In genomic region chr6:33774774-33775173, GRCh38 we compare ENCODE assay signal across 35 cellular contexts. TPM values are rescaled to one million over a fixed set of nuclear protein-coding genes. Genes with fewer than 3 reads are reported as not detected.
"Had no signal": no experiment of that assay in that cellular context is flagged by ENCODE, and none has a peak within 500 bp of the region (broad histone marks: within the 10 kb centered on the region; RNA-seq: fewer than 3 reads in every experiment).

No MANE protein-coding gene starts in this region.

- ATAC-seq: activated CD4-positive, CD25-positive, alpha-beta regulatory T cell treated with anti-CD3 and anti-CD28 coated beads, Interleukin-2, amount 50 U/mL, for 24 hours; activated CD8-positive, alpha-beta T cell treated with anti-CD3 and anti-CD28 coated beads for 36 hours; activated T-cell treated with anti-CD3 and anti-CD28 coated beads, Interleukin-2, amount 50 U/mL, for 4 hours; activated T-helper 17 cell treated with anti-CD3 and anti-CD28 coated beads, Interleukin-2, amount 50 U/mL, for 72 hours; foreskin keratinocyte; gastrocnemius medialis; heart left ventricle; T-cell had no signal

- DNase-seq: activated B cell treated with CpG ODN at 0.5 μM for 24 hours; activated CD4-positive, alpha-beta T cell treated with anti-CD3 and anti-CD28 coated beads for 48 hours; activated CD4-positive, alpha-beta T cell treated with anti-CD3 and anti-CD28 coated beads, Interleukin-2, amount 50 U/mL, for 1 hour; activated CD4-positive, alpha-beta T cell treated with anti-CD3 and anti-CD28 coated beads, Interleukin-2, amount 50 U/mL, for 48 hours; activated CD8-positive, alpha-beta memory T cell treated with anti-CD3 and anti-CD28 coated beads for 24 hours; activated CD8-positive, alpha-beta memory T cell treated with anti-CD3 and anti-CD28 coated beads, Interleukin-2, amount 50 U/mL, for 4 hours; activated CD8-positive, alpha-beta T cell treated with anti-CD3 and anti-CD28 coated beads for 36 hours; activated effector memory CD4-positive, alpha-beta T cell treated with Interleukin-2 at 50 U/mL for 16 hours; activated gamma-delta T cell treated with Interleukin-2 at 50 U/mL for 16 hours; activated naive CD4-positive, alpha-beta T cell treated with anti-CD3 and anti-CD28 coated beads, Interleukin-2, amount 50 U/mL, for 16 hours; activated naive CD4-positive, alpha-beta T cell treated with Interleukin-2 at 50 U/mL for 16 hours; activated T-cell treated with anti-CD3 and anti-CD28 coated beads, Interleukin-2, amount 50 U/mL, for 4 hours; amniotic stem cell; anterior cingulate cortex; brain microvascular endothelial cell; dorsolateral prefrontal cortex; effector memory CD4-positive, alpha-beta T cell; endodermal cell; erythroblast; foreskin keratinocyte; gastrocnemius medialis; glutamatergic neuron; T-cell; T1000; WERI-Rb-1 had no signal

- FAIRE-seq: astrocyte, bronchial epithelial cell had no signal

- H3K27ac ChIP-seq: brain microvascular endothelial cell, coronary artery, esophagus muscularis mucosa, foreskin keratinocyte, gastrocnemius medialis, heart left ventricle, WERI-Rb-1 had no signal

- H3K9me3 ChIP-seq: esophagus muscularis mucosa, gastrocnemius medialis, heart left ventricle had no signal

- H3K4me3 ChIP-seq: coronary artery, dorsolateral prefrontal cortex, esophagus muscularis mucosa, gastrocnemius medialis, heart left ventricle had no signal

- H3K27me3 ChIP-seq: brain microvascular endothelial cell, dorsolateral prefrontal cortex, esophagus muscularis mucosa, foreskin keratinocyte, gastrocnemius medialis, heart left ventricle had no signal

RNA-seq across cellular contexts. Expression of gene IP6K3, which starts 28.1 kb away (rescaled TPM):
- total RNA-seq: activated B cell treated with CpG ODN at 0.5 μM for 24 hours; activated CD8-positive, alpha-beta T cell treated with anti-CD3 and anti-CD28 coated beads for 36 hours; activated T-cell treated with anti-CD3 and anti-CD28 coated beads, Interleukin-2, amount 50 U/mL, for 4 hours; activated T-helper 17 cell treated with anti-CD3 and anti-CD28 coated beads, Interleukin-2, amount 50 U/mL, for 72 hours; endodermal cell; foreskin keratinocyte; T-cell had no signal
- polyA plus RNA-seq: foreskin keratinocyte had no signal

RNA-seq across cellular contexts. Expression of gene MLN, which starts 29.0 kb away (rescaled TPM):
- total RNA-seq: activated B cell treated with CpG ODN at 0.5 μM for 24 hours; activated CD8-positive, alpha-beta T cell treated with anti-CD3 and anti-CD28 coated beads for 36 hours; activated T-cell treated with anti-CD3 and anti-CD28 coated beads, Interleukin-2, amount 50 U/mL, for 4 hours; activated T-helper 17 cell treated with anti-CD3 and anti-CD28 coated beads, Interleukin-2, amount 50 U/mL, for 72 hours; astrocyte; bronchial epithelial cell; cardiac septum; cerebellum; dorsolateral prefrontal cortex; endodermal cell; esophagus muscularis mucosa; foreskin keratinocyte; gastrocnemius medialis; heart left ventricle; T-cell had no signal
- polyA plus RNA-seq: adipose tissue, foreskin keratinocyte, heart left ventricle had no signal
